Comparison of ENCODE assay signal across 7 cellular contexts in genomic region chr4:186767794-186768193, GRCh38.
"Had no signal": no experiment of that assay in that cellular context is flagged by ENCODE, and none has a peak within 500 bp of the region (broad histone marks: within the 10 kb centered on the region; RNA-seq: fewer than 3 reads in every experiment).

No MANE protein-coding gene starts in this region.

- H3K27ac ChIP-seq: HL-60, KMS-11 had no signal

- H3K4me3 Mint-ChIP-seq: GM23338, H9 had no signal

- H3K9me3 Mint-ChIP-seq: GM23338, H9 had no signal

- H3K9ac ChIP-seq: KMS-11 had no signal

- ATAC-seq: GM23338, HepG2 had no signal

- H2AFZ ChIP-seq: GM23338 had no signal

- H3K27ac Mint-ChIP-seq: GM23338, H9 had no signal

- DNase-seq: H9, HCEC 1CT, KBM-7 had no signal

- H3K4me3 ChIP-seq: GM23338 had no signal

- H3K4me2 ChIP-seq: GM23338, KMS-11 had no signal
